In genomic region chr7:75982306-75983064, GRCh38 we compare ENCODE assay signal across 12 cellular contexts.
"Had no signal": no experiment of that assay in that cellular context is flagged by ENCODE, and none has a peak within 500 bp of the region (broad histone marks: within the 10 kb centered on the region; RNA-seq: fewer than 3 reads in every experiment).

No MANE protein-coding gene starts in this region.

- H3K4me3 ChIP-seq: SJCRH30, transverse colon had no signal

- H3K27ac ChIP-seq: SJCRH30, transverse colon had no signal

- H3K4me1 Mint-ChIP-seq: activated CD4-positive, alpha-beta memory T cell treated with anti-CD3 and anti-CD28 coated beads, Interleukin-2, amount 10 ng/mL, durations not matched to agents 7 days and 5 days; endodermal cell; memory B cell had no signal

- H3K27me3 ChIP-seq: SJCRH30, transverse colon had no signal

- DNase-seq: activated CD4-positive, alpha-beta memory T cell treated with anti-CD3 and anti-CD28 coated beads, Interleukin-2, amount 10 ng/mL, durations not matched to agents 7 days and 5 days; activated CD4-positive, alpha-beta T cell treated with anti-CD3 and anti-CD28 coated beads for 1 hour; activated naive CD4-positive, alpha-beta T cell; dermis blood vessel endothelial cell; endodermal cell; immature natural killer cell; SJCRH30; small intestine; transverse colon had no signal

- H3K27me3 Mint-ChIP-seq: activated CD4-positive, alpha-beta memory T cell treated with anti-CD3 and anti-CD28 coated beads, Interleukin-2, amount 10 ng/mL, durations not matched to agents 7 days and 5 days; memory B cell; natural killer cell treated with Interleukin-12 subunit alpha and Interleukin-12 subunit beta and Interleukin-15 and Interleukin-18, amount 100 ng/mL, for 72 hours had no signal

- FAIRE-seq: astrocyte, small intestine had no signal

- ATAC-seq: natural killer cell treated with Interleukin-12 subunit alpha and Interleukin-12 subunit beta and Interleukin-15 and Interleukin-18, amount 100 ng/mL, for 72 hours had no signal

- H3K9me3 Mint-ChIP-seq: activated CD4-positive, alpha-beta memory T cell treated with anti-CD3 and anti-CD28 coated beads, Interleukin-2, amount 10 ng/mL, durations not matched to agents 7 days and 5 days; endodermal cell; immature natural killer cell; memory B cell; natural killer cell treated with Interleukin-12 subunit alpha and Interleukin-12 subunit beta and Interleukin-15 and Interleukin-18, amount 100 ng/mL, for 72 hours had no signal

- H3K9me3 ChIP-seq: SJCRH30, transverse colon had no signal

- H3K36me3 Mint-ChIP-seq: natural killer cell treated with Interleukin-12 subunit alpha and Interleukin-12 subunit beta and Interleukin-15 and Interleukin-18, amount 100 ng/mL, for 72 hours had no signal

- H3K27ac Mint-ChIP-seq: activated CD4-positive, alpha-beta memory T cell treated with anti-CD3 and anti-CD28 coated beads, Interleukin-2, amount 10 ng/mL, durations not matched to agents 7 days and 5 days; endodermal cell; immature natural killer cell; memory B cell; natural killer cell treated with Interleukin-12 subunit alpha and Interleukin-12 subunit beta and Interleukin-15 and Interleukin-18, amount 100 ng/mL, for 72 hours had no signal

- H3K4me3 Mint-ChIP-seq: activated CD4-positive, alpha-beta memory T cell treated with anti-CD3 and anti-CD28 coated beads, Interleukin-2, amount 10 ng/mL, durations not matched to agents 7 days and 5 days; endodermal cell; immature natural killer cell; memory B cell; natural killer cell treated with Interleukin-12 subunit alpha and Interleukin-12 subunit beta and Interleukin-15 and Interleukin-18, amount 100 ng/mL, for 72 hours had no signal
